Comparison of ENCODE assay signal across 9 cellular contexts in the genomic region with DNA sequence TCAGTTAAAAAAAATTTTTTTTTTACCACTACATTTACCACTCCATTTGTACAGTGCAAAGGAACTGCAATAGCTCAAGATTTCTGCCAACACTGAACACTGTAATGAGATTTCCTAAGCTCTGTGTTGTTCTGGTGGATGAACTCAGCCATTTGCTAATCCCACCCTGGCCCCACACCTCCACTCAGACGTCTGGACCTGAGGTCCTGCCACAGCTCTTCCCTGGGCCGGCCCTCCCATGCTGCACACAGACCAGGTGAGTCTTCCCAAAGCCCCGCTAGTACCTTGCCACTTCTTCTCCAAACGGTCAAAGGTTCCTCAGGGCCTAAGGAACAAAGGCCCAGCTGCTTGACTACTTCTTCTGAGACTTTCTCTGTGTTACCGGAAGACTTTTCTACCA. TPM values are rescaled to one million over a fixed set of nuclear protein-coding genes. Genes with fewer than 3 reads are reported as not detected.
DNase-seq lines count a peak whose midpoint lies in the region; ATAC-seq and TF ChIP-seq lines count a peak whose summit lies in the region.
"Had no signal": no experiment of that assay in that cellular context is flagged by ENCODE, and none has a peak within 500 bp of the region (broad histone marks: within the 10 kb centered on the region; RNA-seq: fewer than 3 reads in every experiment).

No MANE protein-coding gene starts in this region.

- H3K36me3 ChIP-seq in WERI-Rb-1, result peaks cover 44% of the 10 kb centered on the region
- H3K36me3 ChIP-seq in prostate gland, result no peaks in the 10 kb centered on the region

- H3K9me3 ChIP-seq in WERI-Rb-1 (ENCODE audit: severe bottlenecking) (no peaks in the 10 kb centered on the region), prostate gland (no peaks in the 10 kb centered on the region)

- TF ChIP-seq CTCF in C4-2B (conservative IDR thresholded peaks at IDR 0.05) (no peak), WERI-Rb-1 (IDR thresholded peaks at IDR 0.05; ENCODE audit: low read depth, low read length) (no peak), prostate gland (IDR thresholded peaks at IDR 0.05) (no peak)

- DNase-seq in WERI-Rb-1 (peak; percentile 81), fibroblast of peridontal ligament (ENCODE audit: extremely low read depth) (peak; percentile 42), prostate gland (ENCODE audit: low spot score) (no peak), dedifferentiated amniotic fluid mesenchymal stem cell (ENCODE audit: extremely low spot score) (no peak), cortex of kidney (lab: John Stamatoyannopoulos, UW) (no peak), NCI-H2029 (lab: John Stamatoyannopoulos, UW) (no peak)
- DNase-seq: NCI-H748 treated with DMSO at 0.1 percent for 48 hours had no signal

- WGBS in prostate gland, result 74% methylated on average over 5 of the region's 5 CpGs

- intact Hi-C loops in prostate gland (cut with DNase I), result loop anchor here (5.0 kb wide), 1 partner anchor 33 kb away; no protein-coding TSS in a partner anchor

- H3K27me3 ChIP-seq in WERI-Rb-1 (ENCODE audit: insufficient read depth, low read depth, severe bottlenecking) (no peaks in the 10 kb centered on the region), prostate gland (replicated peaks; ENCODE audit: insufficient read depth) (no peaks in the 10 kb centered on the region)

- ATAC-seq in GM19455 (IDR thresholded peaks at IDR 0.05; ENCODE audit: unreplicated experiment), result no peak

- peaks cover 50% of the 10 kb centered on the region for H3K4me1 ChIP-seq in prostate gland (replicated peaks)

- TF ChIP-seq POLR2A in prostate gland (IDR thresholded peaks at IDR 0.05), result no peak

- H3K27ac ChIP-seq in C4-2B (peak overlapping the region; percentile 34; the same call in 1 of the 2 replicates), WERI-Rb-1 (peak overlapping the region; percentile 86), prostate gland (peak overlapping the region; percentile 81 to 83)

- H3K4me3 ChIP-seq in WERI-Rb-1 (ENCODE audit: low read depth, low read length) (peak overlapping the region; percentile 34), prostate gland (no peak overlapping the region)

RNA-seq across cellular contexts. Expression of a gene that starts 56.4 kb away (rescaled TPM):
- total RNA-seq in prostate gland, result 1 to 10 TPM; 4.3 to 5.2 TPM

Comparison
In these comparisons a context has a peak if more than half of its experiments do, and no peak if none do; other contexts are left out.
1. H3K27ac ChIP-seq: peak in every context shown above with its lines; median percentile 86 in WERI-Rb-1; 82 in prostate gland; 34 in C4-2B.
2. DNase-seq: peak in WERI-Rb-1 (single experiment) and fibroblast of peridontal ligament (single experiment); none in prostate gland (single experiment), dedifferentiated amniotic fluid mesenchymal stem cell (single experiment), cortex of kidney (single experiment) and NCI-H2029 (single experiment).